Comparison of ENCODE assay signal across 8 cellular contexts in the genomic region with DNA sequence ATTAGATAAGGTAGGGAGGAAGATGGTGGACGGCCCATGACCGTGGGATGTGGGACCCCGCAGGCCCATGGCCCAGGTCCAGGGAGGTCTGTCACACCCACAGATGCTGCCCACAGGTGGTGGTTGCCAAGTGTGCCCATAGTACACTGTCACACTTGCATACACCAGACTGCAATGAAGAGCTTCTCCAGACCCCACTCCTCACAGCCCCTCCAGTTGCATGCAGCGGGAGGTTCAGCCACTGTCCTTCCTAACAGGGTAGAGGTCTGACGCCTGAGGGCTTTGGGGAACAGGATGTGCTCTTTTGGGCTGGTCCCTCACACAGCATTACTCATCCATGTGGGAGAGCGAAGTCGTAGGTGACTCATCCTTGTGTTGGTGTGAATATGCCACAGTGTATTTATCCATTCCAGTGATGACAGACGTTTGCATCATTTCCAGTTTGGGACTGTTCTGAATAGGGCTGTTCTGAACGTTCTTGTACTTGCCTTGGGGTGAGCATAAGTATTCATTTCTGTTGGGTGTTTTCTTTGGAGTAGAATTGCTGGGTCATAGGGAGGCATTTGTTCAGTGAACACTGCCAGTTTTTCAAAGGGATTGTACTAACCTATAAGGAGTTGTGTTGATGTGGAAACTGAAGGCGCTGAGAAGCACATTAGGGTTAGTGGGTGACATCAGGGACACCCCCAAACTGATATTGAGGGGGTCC. TPM values are rescaled to one million over a fixed set of nuclear protein-coding genes. Genes with fewer than 3 reads are reported as not detected.
DNase-seq lines count a peak whose midpoint lies in the region; ATAC-seq and TF ChIP-seq lines count a peak whose summit lies in the region.

No MANE protein-coding gene starts in this region.

- DNase-seq in ELR (ENCODE audit: low read depth) (peak; percentile 100), HPDE6-E6E7 (ENCODE audit: extremely low spot score) (peak; percentile 100), WTC11 (ENCODE audit: low spot score) (no peak), epidermal melanocyte (ENCODE audit: insufficient read length, low spot score) (peak; percentile 76), non-pigmented ciliary epithelial cell (ENCODE audit: low read depth) (peak; percentile 99), vagina (ENCODE audit: extremely low spot score in 2 of 2) (peak in 1 of 2 donors; percentile 96), NCI-H524 treated with DMSO at 0.1 percent for 48 hours (lab: John Stamatoyannopoulos, UW) (no peak)

- no peaks in the 10 kb centered on the region for H3K9me3 ChIP-seq in vagina

- H3K4me1 Mint-ChIP-seq in WTC11, result peaks cover 17% of the 10 kb centered on the region

- H3K27ac ChIP-seq in vagina, result peak overlapping the region; percentile 40

- no peaks in the 10 kb centered on the region for H3K36me3 Mint-ChIP-seq in WTC11

- no peak for TF ChIP-seq POLR2A in vagina (IDR thresholded peaks at IDR 0.05)

- POLR2A ChIA-PET in WTC11 (lab: Charles Lee), result no interaction called here

- no peaks in the 10 kb centered on the region; the same call in 1 of the 2 replicates for H3K27me3 Mint-ChIP-seq in WTC11 (ENCODE audit: low read depth)

- H3K4me3 Mint-ChIP-seq in WTC11, result no peak overlapping the region

- CTCF ChIA-PET in WTC11 (lab: Charles Lee), result no interaction called here

- intact Hi-C loops in vagina (cut with DNase I), result no loop called here

- no peaks in the 10 kb centered on the region for H3K9me3 Mint-ChIP-seq in WTC11

- H3K4me3 ChIP-seq in vagina, result no peak overlapping the region

- H3K4me1 ChIP-seq in vagina, result peaks cover 29% of the 10 kb centered on the region

- no peaks in the 10 kb centered on the region for H3K27me3 ChIP-seq in vagina

- H3K27ac Mint-ChIP-seq in WTC11, result no peak overlapping the region

- no peak for ATAC-seq in WTC11
- ATAC-seq in HG03521 (IDR thresholded peaks at IDR 0.05; ENCODE audit: unreplicated experiment), result no peak

- TF ChIP-seq CTCF in WTC11 (IDR thresholded peaks at IDR 0.05), result no peak
- TF ChIP-seq CTCF in vagina (IDR thresholded peaks at IDR 0.05), result no peak

- H3K36me3 ChIP-seq in vagina, result no peaks in the 10 kb centered on the region

TF ChIP-seq in WTC11, 78 proteins besides CTCF, POLR2A, EP300 and RAD21:
- TF ChIP-seq SMAD3 (CRISPR knock-in tag; IDR thresholded peaks at IDR 0.05; ENCODE audit: borderline replicate concordance), result no peak
- TF ChIP-seq GABPB1 (CRISPR knock-in tag; IDR thresholded peaks at IDR 0.05), result peak; percentile 100
TF ChIP-seq in WTC11: peak in this region for 1.

RNA-seq across cellular contexts. Expression of a gene that starts 10.1 kb away (rescaled TPM):
- total RNA-seq in WTC11 (2021) (44.5 to 48.5 TPM (median 46.3 TPM) in 3 replicates), vagina (117 TPM)

RNA-seq across cellular contexts. Expression of a gene that starts 42.3 kb away (rescaled TPM):
- total RNA-seq in WTC11 (2021), result 41.1 to 56.9 TPM (median 47.4 TPM) in 3 replicates
- total RNA-seq in vagina, result 51.3 TPM

Comparison
In these comparisons a context has a peak if more than half of its experiments do, and no peak if none do; other contexts are left out.
1. DNase-seq: peak in ELR (single experiment), HPDE6-E6E7 (single experiment), epidermal melanocyte (single experiment) and non-pigmented ciliary epithelial cell (single experiment); none in WTC11 (single experiment) and NCI-H524 treated with DMSO at 0.1 percent for 48 hours (single experiment).